9 cellular contexts compared by ENCODE assay signal in the genomic region with DNA sequence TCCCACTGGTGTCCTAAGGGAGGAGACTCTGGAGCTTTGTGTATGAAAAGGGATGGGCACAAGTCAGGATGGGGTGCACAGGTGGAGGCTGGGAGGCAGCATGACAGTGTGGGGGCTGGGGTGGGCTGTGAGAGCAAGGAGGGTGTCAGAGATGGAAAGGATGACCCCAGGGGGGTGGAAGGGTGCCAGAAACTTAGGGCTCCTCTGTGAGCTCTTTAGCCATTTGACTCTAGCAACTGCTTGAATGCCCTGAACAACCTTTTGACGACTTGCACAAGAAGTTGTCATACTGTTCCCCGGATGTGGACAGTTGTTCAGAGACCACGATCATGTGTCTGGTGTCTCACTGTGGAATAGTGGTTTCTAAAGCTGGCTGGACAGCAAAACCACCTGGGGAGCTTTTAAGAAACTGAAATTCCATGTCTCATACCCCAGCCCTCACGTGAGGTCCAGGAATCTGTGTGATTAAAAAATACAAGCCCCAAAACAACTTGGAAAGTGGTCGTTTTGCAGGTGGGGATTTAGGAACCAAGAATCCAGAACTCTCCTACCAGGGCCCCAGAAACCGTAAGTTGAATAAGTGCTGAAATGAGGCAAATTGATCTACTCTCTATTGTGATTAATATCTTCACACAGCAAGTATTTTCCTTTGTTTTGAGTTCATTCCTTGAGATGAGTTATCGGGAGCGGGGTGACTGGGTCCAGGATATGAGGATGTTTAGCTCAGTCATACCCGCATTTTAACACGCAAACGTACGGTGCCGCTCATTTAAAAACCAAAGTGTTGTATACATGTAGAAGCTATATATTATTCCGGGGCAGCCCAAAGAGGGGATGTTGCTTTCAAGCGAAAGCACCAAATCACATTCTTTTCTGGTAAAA. TPM values are rescaled to one million over a fixed set of nuclear protein-coding genes. Genes with fewer than 3 reads are reported as not detected.
DNase-seq lines count a peak whose midpoint lies in the region; ATAC-seq and TF ChIP-seq lines count a peak whose summit lies in the region.
"Had no signal": no experiment of that assay in that cellular context is flagged by ENCODE, and none has a peak within 500 bp of the region (broad histone marks: within the 10 kb centered on the region; RNA-seq: fewer than 3 reads in every experiment).

No MANE protein-coding gene starts in this region.

- no peaks in the 10 kb centered on the region for H3K9me3 ChIP-seq in CD4-positive, alpha-beta T cell (ENCODE audit: control insufficient read depth, low read length)
- no peaks in the 10 kb centered on the region for H3K9me3 ChIP-seq in esophagus squamous epithelium

- H3K36me3 Mint-ChIP-seq in CD4-positive, alpha-beta T cell (ENCODE audit: low read depth): peaks cover 83% of the 10 kb centered on the region
- H3K36me3 Mint-ChIP-seq in activated CD4-positive, alpha-beta T cell treated with anti-CD3 and anti-CD28 coated beads for 36 hours (ENCODE audit: low read depth): peaks cover 82% of the 10 kb centered on the region

- no peak for TF ChIP-seq CTCF in CD4-positive, alpha-beta T cell (IDR thresholded peaks at IDR 0.05)
- no peak for TF ChIP-seq CTCF in esophagus squamous epithelium (IDR thresholded peaks at IDR 0.05)

- ATAC-seq in CD4-positive, alpha-beta T cell (ENCODE audit: poor library complexity): peak; percentile 18
- peak; percentile 49 for ATAC-seq in GM19467 (IDR thresholded peaks at IDR 0.05; ENCODE audit: unreplicated experiment)
- peak; percentile 51 for ATAC-seq in HG03571 (IDR thresholded peaks at IDR 0.05; ENCODE audit: unreplicated experiment)
- ATAC-seq in activated CD4-positive, alpha-beta T cell treated with anti-CD3 and anti-CD28 coated beads for 36 hours: peak; percentile 53
- ATAC-seq in stimulated activated naive CD8-positive, alpha-beta T cell treated with anti-CD3 and anti-CD28 coated beads, Interleukin-15, Interleukin-2, amounts not matched to agents 100 U/mL and 50 U/mL, for 24 hours: peak; percentile 72
- ATAC-seq: HCT116 had no signal

- H3K9me3 Mint-ChIP-seq in CD4-positive, alpha-beta T cell: no peaks in the 10 kb centered on the region
- H3K9me3 Mint-ChIP-seq in activated CD4-positive, alpha-beta T cell treated with anti-CD3 and anti-CD28 coated beads for 36 hours (ENCODE audit: low read depth): no peaks in the 10 kb centered on the region

- H3K27ac Mint-ChIP-seq in CD4-positive, alpha-beta T cell: peak overlapping the region; percentile 99
- H3K27ac Mint-ChIP-seq in activated CD4-positive, alpha-beta T cell treated with anti-CD3 and anti-CD28 coated beads for 36 hours: peak overlapping the region; percentile 100

- peak overlapping the region in 3 of 4 donors; percentile 25 to 49 (median 31) for H3K4me3 ChIP-seq in esophagus squamous epithelium

- H3K4me1 Mint-ChIP-seq in CD4-positive, alpha-beta T cell (ENCODE audit: low read depth): peaks cover 46% of the 10 kb centered on the region
- H3K4me1 Mint-ChIP-seq in activated CD4-positive, alpha-beta T cell treated with anti-CD3 and anti-CD28 coated beads for 36 hours: peaks cover 40% of the 10 kb centered on the region

- peak overlapping the region; percentile 99 for H3K27ac ChIP-seq in CD4-positive, alpha-beta T cell (ENCODE audit: low read depth, low read length)
- H3K27ac ChIP-seq in esophagus squamous epithelium: peak overlapping the region; percentile 54 to 77 (median 67)

- H3K27me3 Mint-ChIP-seq in CD4-positive, alpha-beta T cell: no peaks in the 10 kb centered on the region
- no peaks in the 10 kb centered on the region for H3K27me3 Mint-ChIP-seq in activated CD4-positive, alpha-beta T cell treated with anti-CD3 and anti-CD28 coated beads for 36 hours

- peak overlapping the region; percentile 100 for H3K4me3 Mint-ChIP-seq in CD4-positive, alpha-beta T cell
- peak overlapping the region; percentile 98 for H3K4me3 Mint-ChIP-seq in activated CD4-positive, alpha-beta T cell treated with anti-CD3 and anti-CD28 coated beads for 36 hours

- H3K4me1 ChIP-seq in esophagus squamous epithelium: no peaks in the 10 kb centered on the region

- intact Hi-C loops in CD4-positive, alpha-beta T cell (cut with DNase I, micrococcal nuclease): loop anchor here (2.0 to 5.0 kb wide), 5 partner anchors 17 to 107 kb away; no protein-coding TSS in a partner anchor
- intact Hi-C loops in activated CD4-positive, alpha-beta T cell treated with anti-CD3 and anti-CD28 coated beads for 36 hours (cut with DNase I, micrococcal nuclease): loop anchor here (1.0 to 10.0 kb wide), 17 partner anchors 13 to 1015 kb away; partner anchors contain the start of genes N4BP2 (in 1 of the 2), UBE2K (in 1 of the 2) and WDR19 (in 1 of the 2)
- intact Hi-C loops in esophagus squamous epithelium (cut with DNase I): no loop called here

- TF ChIP-seq POLR2A in esophagus squamous epithelium (IDR thresholded peaks at IDR 0.05): peak in 2 of 4 donors; percentile 34 to 76

- peak in 6 of 10 experiments; percentile 31 to 51 (median 44) for DNase-seq in CD4-positive, alpha-beta T cell
- DNase-seq in activated CD4-positive, alpha-beta T cell treated with anti-CD3 and anti-CD28 coated beads for 36 hours: peak; percentile 90
- no peak for DNase-seq in esophagus squamous epithelium (lab: John Stamatoyannopoulos, UW)
- DNase-seq in stimulated activated naive CD8-positive, alpha-beta T cell treated with anti-CD3 and anti-CD28 coated beads, Interleukin-15, Interleukin-2, amounts not matched to agents 100 U/mL and 50 U/mL, for 24 hours: peak; percentile 83
- no peak for DNase-seq in NCI-H1092 treated with DMSO at 0.1 percent for 48 hours (lab: John Stamatoyannopoulos, UW)
- no peak for DNase-seq in NCI-H2196 (lab: John Stamatoyannopoulos, UW; ENCODE audit: unreplicated experiment)

- WGBS in esophagus squamous epithelium, 2 donors: 73 to 74% methylated on average over 15 of the region's 15 CpGs

- no peaks in the 10 kb centered on the region for H3K36me3 ChIP-seq in esophagus squamous epithelium

- CTCF ChIA-PET in CD4-positive, alpha-beta T cell (lab: Charles Lee): interaction anchor here (0.8 to 2.4 kb wide), 6 partner anchors 16 to 125 kb away, joined by 3 to 12 read pairs (median 6); no protein-coding TSS in a partner anchor
- CTCF ChIA-PET in activated CD4-positive, alpha-beta T cell treated with anti-CD3 and anti-CD28 coated beads for 36 hours (lab: Charles Lee): interaction anchor here (0.7 to 7.4 kb wide), 13 partner anchors 12 to 145 kb away, joined by 3 to 68 read pairs (median 7); no protein-coding TSS in a partner anchor

- POLR2A ChIA-PET in CD4-positive, alpha-beta T cell (lab: Charles Lee): interaction anchor here (0.6 to 11.6 kb wide), 26 partner anchors 6 to 742 kb away, joined by 3 to 156 read pairs (median 8); partner anchors contain the start of genes LIAS, N4BP2 and RPL9
- POLR2A ChIA-PET in activated CD4-positive, alpha-beta T cell treated with anti-CD3 and anti-CD28 coated beads for 36 hours (lab: Charles Lee): interaction anchor here (0.5 to 3.4 kb wide), 31 partner anchors 8 to 456 kb away, joined by 3 to 29 read pairs (median 5); partner anchors contain the start of gene N4BP2

- no peaks in the 10 kb centered on the region for H3K27me3 ChIP-seq in CD4-positive, alpha-beta T cell (ENCODE audit: control insufficient read depth, insufficient read depth, low read length)
- H3K27me3 ChIP-seq in esophagus squamous epithelium: no peaks in the 10 kb centered on the region

RNA-seq across cellular contexts. Expression of gene RHOH, which starts 3.4 kb away (rescaled TPM):
- total RNA-seq in CD4-positive, alpha-beta T cell: 100 to 1,000 TPM; 302 to 317 TPM
- 10 to 100 TPM; 74.7 to 83.6 TPM for total RNA-seq in activated CD4-positive, alpha-beta T cell treated with anti-CD3 and anti-CD28 coated beads for 36 hours
- total RNA-seq in esophagus squamous epithelium: 1 to 10 TPM in 3 of 4 donors, under 1 TPM in 1; 0.79 to 5.0 (median 2.2) TPM

Comparison
In these comparisons a context has a peak if more than half of its experiments do, and no peak if none do; other contexts are left out.
1. ATAC-seq: peak in every context shown above with its lines; median percentile 72 in stimulated activated naive CD8-positive, alpha-beta T cell treated with anti-CD3 and anti-CD28 coated beads, Interleukin-15, Interleukin-2, amounts not matched to agents 100 U/mL and 50 U/mL, for 24 hours; 53 in activated CD4-positive, alpha-beta T cell treated with anti-CD3 and anti-CD28 coated beads for 36 hours; 51 in HG03571; 49 in GM19467; 18 in CD4-positive, alpha-beta T cell.
2. DNase-seq: peak in CD4-positive, alpha-beta T cell (6 of 10), activated CD4-positive, alpha-beta T cell treated with anti-CD3 and anti-CD28 coated beads for 36 hours (single experiment) and stimulated activated naive CD8-positive, alpha-beta T cell treated with anti-CD3 and anti-CD28 coated beads, Interleukin-15, Interleukin-2, amounts not matched to agents 100 U/mL and 50 U/mL, for 24 hours (single experiment); none in esophagus squamous epithelium (single experiment), NCI-H1092 treated with DMSO at 0.1 percent for 48 hours (single experiment) and NCI-H2196 (single experiment).
3. RNA of gene RHOH, which starts 3.4 kb away (total RNA-seq): 302 to 317 TPM in CD4-positive, alpha-beta T cell and 74.7 to 83.6 TPM in activated CD4-positive, alpha-beta T cell treated with anti-CD3 and anti-CD28 coated beads for 36 hours; 0.79 to 5.0 TPM in esophagus squamous epithelium; every median in the first group is over 10 times any median in the second.